9 cellular contexts compared by ENCODE assay signal in genomic region chr1:169793730-169794129, GRCh38. TPM values are rescaled to one million over a fixed set of nuclear protein-coding genes. Genes with fewer than 3 reads are reported as not detected.
A peak's percentile ranks its signal among the peaks of the same experiment; 100 is the strongest.
DNase-seq lines count a peak whose midpoint lies in the region; ATAC-seq and TF ChIP-seq lines count a peak whose summit lies in the region.
"Had no signal": no experiment of that assay in that cellular context is flagged by ENCODE, and none has a peak within 500 bp of the region (broad histone marks: within the 10 kb centered on the region; RNA-seq: fewer than 3 reads in every experiment).

No MANE protein-coding gene starts in this region.

- peaks cover 8% of the 10 kb centered on the region; the same call in 1 of the 2 replicates for H3K36me3 Mint-ChIP-seq in HFFc6 (ENCODE audit: low read depth)
- peaks cover 48% of the 10 kb centered on the region for H3K36me3 Mint-ChIP-seq in activated CD8-positive, alpha-beta T cell treated with anti-CD3 and anti-CD28 coated beads, Interleukin-2, amount 10 ng/mL, durations not matched to agents 7 days and 5 days (ENCODE audit: low read depth)

- 45 to 57% (median 54%) methylated on average over 1 of the region's 1 CpG for WGBS in spleen, 5 donors

- H3K9me3 ChIP-seq in spleen, result no peaks in the 10 kb centered on the region

- peaks cover 45% of the 10 kb centered on the region for H3K4me1 Mint-ChIP-seq in HFFc6 (ENCODE audit: low read depth)
- H3K4me1 Mint-ChIP-seq in activated CD8-positive, alpha-beta T cell treated with anti-CD3 and anti-CD28 coated beads, Interleukin-2, amount 10 ng/mL, durations not matched to agents 7 days and 5 days (ENCODE audit: low read depth), result peaks cover 50% of the 10 kb centered on the region

- peaks cover 0 to 19% (median 0%) of the 10 kb centered on the region in 6 donors for H3K36me3 ChIP-seq in spleen

- H3K4me3 ChIP-seq in iPS-11a (ENCODE audit: low read depth, low read length) (peak overlapping the region; percentile 84), spleen (peak overlapping the region in 6 of 8 donors; percentile 60 to 82 (median 66))

- TF ChIP-seq CTCF in HFFc6 (IDR thresholded peaks at IDR 0.05), result no peak
- no peak for TF ChIP-seq CTCF in spleen (IDR thresholded peaks at IDR 0.05 in 8 of 11, conservative IDR thresholded peaks at IDR 0.05 in 3 of 11)

- CTCF ChIA-PET in activated CD8-positive, alpha-beta T cell treated with anti-CD3 and anti-CD28 coated beads, Interleukin-2, amount 10 ng/mL, durations not matched to agents 7 days and 5 days (lab: Charles Lee), result interaction anchor here (0.7 to 3.6 kb wide), 8 partner anchors 16 to 236 kb away, joined by 3 to 21 read pairs (median 4); partner anchors contain the start of genes F5 and SCYL3

- TF ChIP-seq POLR2A in spleen (IDR thresholded peaks at IDR 0.05), result no peak

- no peaks in the 10 kb centered on the region for H3K9me3 Mint-ChIP-seq in HFFc6
- no peaks in the 10 kb centered on the region for H3K9me3 Mint-ChIP-seq in activated CD8-positive, alpha-beta T cell treated with anti-CD3 and anti-CD28 coated beads, Interleukin-2, amount 10 ng/mL, durations not matched to agents 7 days and 5 days (ENCODE audit: insufficient read depth)

- no peaks in the 10 kb centered on the region for H3K27me3 ChIP-seq in spleen (replicated peaks in 1 of 7)

- peak overlapping the region; percentile 95; the same call in 1 of the 2 replicates for H3K27ac Mint-ChIP-seq in HFFc6
- H3K27ac Mint-ChIP-seq in activated CD8-positive, alpha-beta T cell treated with anti-CD3 and anti-CD28 coated beads, Interleukin-2, amount 10 ng/mL, durations not matched to agents 7 days and 5 days, result peak overlapping the region; percentile 85

- POLR2A ChIA-PET in activated CD8-positive, alpha-beta T cell treated with anti-CD3 and anti-CD28 coated beads, Interleukin-2, amount 10 ng/mL, durations not matched to agents 7 days and 5 days (lab: Charles Lee), result interaction anchor here (1.5 to 1.9 kb wide), 2 partner anchors 100 to 192 kb away, joined by 4 to 6 read pairs; partner anchors contain the start of gene SCYL3

- H3K4me1 ChIP-seq in spleen, result peaks cover 21 to 48% (median 31%) of the 10 kb centered on the region in 6 donors

- no peaks in the 10 kb centered on the region for H3K27me3 Mint-ChIP-seq in HFFc6 (ENCODE audit: insufficient read depth)
- H3K27me3 Mint-ChIP-seq in activated CD8-positive, alpha-beta T cell treated with anti-CD3 and anti-CD28 coated beads, Interleukin-2, amount 10 ng/mL, durations not matched to agents 7 days and 5 days (ENCODE audit: low read depth), result peaks cover 2% of the 10 kb centered on the region

- peak overlapping the region in 4 of 8 donors; percentile 91 to 93 (median 92) for H3K27ac ChIP-seq in spleen

- DNase-seq in HFFc6, result no peak
- no peak for DNase-seq in activated CD8-positive, alpha-beta T cell treated with anti-CD3 and anti-CD28 coated beads, Interleukin-2, amount 10 ng/mL, durations not matched to agents 7 days and 5 days
- DNase-seq in spleen, result no peak
- no peak for DNase-seq in AML-193 (lab: John Stamatoyannopoulos, UW)
- no peak for DNase-seq in hepatic stellate cell (ENCODE audit: low spot score)
- DNase-seq in SHP77 treated with DMSO at 0.1 percent for 48 hours (lab: John Stamatoyannopoulos, UW), result no peak
- DNase-seq: foreskin melanocyte had no signal

- intact Hi-C loops in spleen (cut with DNase I; ENCODE audit: low total_unique reads), result no loop called here

- no peak for ATAC-seq in activated CD8-positive, alpha-beta T cell treated with anti-CD3 and anti-CD28 coated beads, Interleukin-2, amount 10 ng/mL, durations not matched to agents 7 days and 5 days
- no peak for ATAC-seq in HG02981 (IDR thresholded peaks at IDR 0.05; ENCODE audit: unreplicated experiment)

- peak overlapping the region; percentile 98 for H3K4me3 Mint-ChIP-seq in HFFc6
- peak overlapping the region; percentile 80 for H3K4me3 Mint-ChIP-seq in activated CD8-positive, alpha-beta T cell treated with anti-CD3 and anti-CD28 coated beads, Interleukin-2, amount 10 ng/mL, durations not matched to agents 7 days and 5 days

RNA-seq across cellular contexts. Expression of gene METTL18, which starts 1.0 kb away (rescaled TPM):
- 1 to 10 TPM; 4.1 to 6.3 (median 4.9) TPM for total RNA-seq in HFFc6 (2021; fragmentation: NEBNext Ultra II Directional; extraction: Animal tissue kit (Norgen Biotek cat#: 25700))
- 10 to 100 TPM in 1 of 2 experiments, 1 to 10 TPM in 1; 9.8 to 10.2 TPM for total RNA-seq in activated CD8-positive, alpha-beta T cell treated with anti-CD3 and anti-CD28 coated beads, Interleukin-2, amount 10 ng/mL, durations not matched to agents 7 days and 5 days
- total RNA-seq in spleen, result 10 to 100 TPM in 3 of 7 donors, 1 to 10 TPM in 4; 6.5 to 12.9 (median 9.9) TPM
- 10 to 100 TPM; 15.5 to 16.3 (median 15.9) TPM for polyA plus RNA-seq in spleen

RNA-seq across cellular contexts. Expression of gene SELE, which starts 59.9 kb away (rescaled TPM):
- not detected for total RNA-seq in HFFc6 (2021; fragmentation: NEBNext Ultra II Directional; extraction: Animal tissue kit (Norgen Biotek cat#: 25700))
- not detected for total RNA-seq in activated CD8-positive, alpha-beta T cell treated with anti-CD3 and anti-CD28 coated beads, Interleukin-2, amount 10 ng/mL, durations not matched to agents 7 days and 5 days
- total RNA-seq in spleen, result 1 to 10 TPM in 1 of 7 donors, under 1 TPM in 1, not detected in 5; 0.40 to 2.9 TPM
- polyA plus RNA-seq in spleen, result under 1 TPM; 0.04 to 0.29 (median 0.11) TPM
